In the genomic region with DNA sequence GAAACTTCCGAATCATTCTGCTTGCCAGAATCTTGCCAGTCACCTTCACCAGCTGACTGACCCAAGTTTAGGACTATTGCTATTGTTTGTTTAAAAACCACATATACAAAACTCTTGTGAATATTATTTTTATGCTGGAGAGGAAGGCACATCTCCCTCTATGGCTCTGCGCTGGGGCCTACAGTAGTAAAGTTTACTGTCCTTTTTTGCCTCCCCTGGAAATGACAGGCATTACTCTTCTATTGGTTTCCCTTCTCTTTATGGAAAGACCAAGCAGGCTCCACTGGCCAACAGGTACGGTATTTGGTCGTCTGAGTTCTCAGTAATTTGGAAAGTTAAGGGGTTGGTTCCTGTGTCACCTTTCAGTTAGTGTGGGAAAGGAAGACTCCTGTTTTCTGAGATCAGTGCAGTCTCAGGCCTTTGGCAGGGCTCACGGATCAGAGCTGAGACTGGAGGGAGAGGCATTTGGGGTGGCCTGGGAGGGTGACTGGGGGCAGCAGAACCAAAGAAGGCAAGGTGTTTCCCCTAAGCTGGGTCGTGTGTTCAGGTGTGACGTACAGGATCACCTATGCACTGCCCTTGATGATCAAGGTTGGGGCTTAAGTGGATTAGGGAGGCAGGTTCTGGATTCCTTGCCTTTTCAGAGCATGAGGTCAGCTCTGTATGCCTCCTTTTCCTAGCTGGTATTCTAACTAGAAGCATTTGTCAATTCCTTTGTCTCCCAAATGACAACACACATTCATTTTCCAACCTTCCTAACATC, we compare ENCODE assay signal across 18 cellular contexts.
"Had no signal": no experiment of that assay in that cellular context is flagged by ENCODE, and none has a peak within 500 bp of the region (broad histone marks: within the 10 kb centered on the region; RNA-seq: fewer than 3 reads in every experiment).

No MANE protein-coding gene starts in this region.

- H3K27ac ChIP-seq: epithelial cell of prostate, tibial nerve, WERI-Rb-1 had no signal

- DNase-seq: activated CD4-positive, alpha-beta memory T cell treated with anti-CD3 and anti-CD28 coated beads for 36 hours; activated naive CD4-positive, alpha-beta T cell treated with anti-CD3 and anti-CD28 coated beads, Interleukin-2, amount 10 ng/mL, durations not matched to agents 7 days and 5 days; activated naive CD8-positive, alpha-beta T cell treated with anti-CD3 and anti-CD28 coated beads, Interleukin-2, amount 50 U/mL, for 24 hours; anterior cingulate cortex; caudate nucleus; foreskin melanocyte; immature natural killer cell; posterior cingulate gyrus; retina; stimulated activated CD4-positive, alpha-beta T cell treated with anti-CD3 and anti-CD28 coated beads, Interleukin-2, amount 100 ng/mL, for 24 hours; SW 1271; T-helper 2 cell had no signal

- H3K36me3 ChIP-seq: tibial nerve, WERI-Rb-1 had no signal

- H3K9me3 Mint-ChIP-seq: activated CD4-positive, alpha-beta memory T cell treated with anti-CD3 and anti-CD28 coated beads for 36 hours; activated naive CD4-positive, alpha-beta T cell treated with anti-CD3 and anti-CD28 coated beads, Interleukin-2, amount 10 ng/mL, durations not matched to agents 7 days and 5 days; activated naive CD8-positive, alpha-beta T cell treated with anti-CD3 and anti-CD28 coated beads, Interleukin-2, amount 50 U/mL, for 24 hours; brain; immature natural killer cell; nephron; stimulated activated naive CD8-positive, alpha-beta T cell treated with anti-CD3 and anti-CD28 coated beads, Interleukin-15, Interleukin-2, amounts not matched to agents 100 ng/mL and 50 ng/mL, for 24 hours had no signal

- H3K4me1 ChIP-seq: tibial nerve had no signal

- H3K27ac Mint-ChIP-seq: activated CD4-positive, alpha-beta memory T cell treated with anti-CD3 and anti-CD28 coated beads for 36 hours; activated naive CD4-positive, alpha-beta T cell treated with anti-CD3 and anti-CD28 coated beads, Interleukin-2, amount 10 ng/mL, durations not matched to agents 7 days and 5 days; activated naive CD8-positive, alpha-beta T cell treated with anti-CD3 and anti-CD28 coated beads, Interleukin-2, amount 50 U/mL, for 24 hours; brain; immature natural killer cell; nephron; stimulated activated naive CD8-positive, alpha-beta T cell treated with anti-CD3 and anti-CD28 coated beads, Interleukin-15, Interleukin-2, amounts not matched to agents 100 ng/mL and 50 ng/mL, for 24 hours had no signal

- H3K9me3 ChIP-seq: tibial nerve had no signal

- H3K4me3 Mint-ChIP-seq: activated CD4-positive, alpha-beta memory T cell treated with anti-CD3 and anti-CD28 coated beads for 36 hours; activated naive CD4-positive, alpha-beta T cell treated with anti-CD3 and anti-CD28 coated beads, Interleukin-2, amount 10 ng/mL, durations not matched to agents 7 days and 5 days; activated naive CD8-positive, alpha-beta T cell treated with anti-CD3 and anti-CD28 coated beads, Interleukin-2, amount 50 U/mL, for 24 hours; brain; immature natural killer cell; nephron; stimulated activated naive CD8-positive, alpha-beta T cell treated with anti-CD3 and anti-CD28 coated beads, Interleukin-15, Interleukin-2, amounts not matched to agents 100 ng/mL and 50 ng/mL, for 24 hours had no signal

- H3K36me3 Mint-ChIP-seq: activated CD4-positive, alpha-beta memory T cell treated with anti-CD3 and anti-CD28 coated beads for 36 hours; activated naive CD4-positive, alpha-beta T cell treated with anti-CD3 and anti-CD28 coated beads, Interleukin-2, amount 10 ng/mL, durations not matched to agents 7 days and 5 days; brain; immature natural killer cell had no signal

- H3K27me3 ChIP-seq: tibial nerve had no signal

- H3K4me1 Mint-ChIP-seq: activated naive CD4-positive, alpha-beta T cell treated with anti-CD3 and anti-CD28 coated beads, Interleukin-2, amount 10 ng/mL, durations not matched to agents 7 days and 5 days; activated naive CD8-positive, alpha-beta T cell treated with anti-CD3 and anti-CD28 coated beads, Interleukin-2, amount 50 U/mL, for 24 hours; immature natural killer cell; nephron had no signal

- ATAC-seq: activated naive CD8-positive, alpha-beta T cell treated with anti-CD3 and anti-CD28 coated beads, Interleukin-2, amount 50 U/mL, for 24 hours had no signal

- H3K4me3 ChIP-seq: tibial nerve had no signal

- H3K27me3 Mint-ChIP-seq: stimulated activated naive CD8-positive, alpha-beta T cell treated with anti-CD3 and anti-CD28 coated beads, Interleukin-15, Interleukin-2, amounts not matched to agents 100 ng/mL and 50 ng/mL, for 24 hours had no signal
